Comparison of ENCODE assay signal across 15 cellular contexts in the genomic region with DNA sequence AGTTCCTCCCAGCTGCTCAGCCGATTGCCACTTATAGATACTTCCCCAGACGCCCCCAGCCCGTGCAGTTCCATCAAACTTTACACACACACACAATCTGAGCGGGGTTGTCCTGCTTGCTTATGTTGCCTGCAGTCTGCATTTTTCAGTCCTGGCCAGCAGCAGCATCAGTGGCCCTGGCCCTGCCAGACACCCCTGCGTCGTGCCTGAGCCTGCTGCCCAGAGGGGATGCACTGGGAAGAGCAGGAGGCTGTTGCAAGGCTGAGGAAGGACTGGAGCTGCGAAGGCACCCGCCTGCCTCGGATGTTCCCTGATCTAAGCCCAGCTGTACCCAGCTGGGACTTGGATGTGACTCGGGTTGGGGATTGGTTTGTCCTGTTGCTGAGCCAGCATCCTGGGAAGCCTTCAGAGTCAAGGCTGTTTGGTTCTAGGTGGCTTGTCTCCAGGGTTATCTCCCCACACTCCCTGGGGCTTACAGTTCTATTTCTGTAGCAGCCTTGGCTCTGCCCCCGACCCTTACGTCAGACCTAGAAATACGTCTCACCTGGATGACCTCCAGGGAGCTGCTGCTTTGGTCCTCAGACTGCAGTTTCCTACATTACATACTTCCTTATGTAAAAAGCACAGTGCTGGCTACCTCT. TPM values are rescaled to one million over a fixed set of nuclear protein-coding genes. Genes with fewer than 3 reads are reported as not detected.
DNase-seq lines count a peak whose midpoint lies in the region; ATAC-seq and TF ChIP-seq lines count a peak whose summit lies in the region.
"Had no signal": no experiment of that assay in that cellular context is flagged by ENCODE, and none has a peak within 500 bp of the region (broad histone marks: within the 10 kb centered on the region; RNA-seq: fewer than 3 reads in every experiment).

No MANE protein-coding gene starts in this region.

- no peak for TF ChIP-seq CTCF in CD4-positive, alpha-beta T cell (IDR thresholded peaks at IDR 0.05)
- TF ChIP-seq CTCF in SK-N-SH (IDR thresholded peaks at IDR 0.05) (no peak), progenitor cell of endocrine pancreas (IDR thresholded peaks at IDR 0.05; ENCODE audit: unreplicated experiment) (no peak)

- POLR2A ChIA-PET in CD4-positive, alpha-beta T cell (lab: Charles Lee) = interaction anchor here (1.0 to 1.5 kb wide), 4 partner anchors 10 to 40 kb away, joined by 3 to 5 read pairs (median 4); no protein-coding TSS in a partner anchor
- POLR2A ChIA-PET in SK-N-SH (lab: Yijun Ruan, JAX) = no interaction called here

- no peaks in the 10 kb centered on the region for H3K36me3 ChIP-seq in SK-N-SH (replicated peaks in 1 of 2; ENCODE audit: control insufficient read depth in 1 of 2, insufficient read depth in 2 of 2, low read length in 1 of 2)
- H3K36me3 ChIP-seq: vagina had no signal

- peaks cover 82% of the 10 kb centered on the region for H3K4me1 Mint-ChIP-seq in CD4-positive, alpha-beta T cell (ENCODE audit: low read depth)
- H3K4me1 Mint-ChIP-seq in progenitor cell of endocrine pancreas (ENCODE audit: low read depth) = peaks cover 3% of the 10 kb centered on the region

- no peaks in the 10 kb centered on the region for H3K79me2 ChIP-seq in SK-N-SH (ENCODE audit: insufficient read depth)
- H3K79me2 ChIP-seq: hepatocyte had no signal

- ATAC-seq in CD4-positive, alpha-beta T cell (ENCODE audit: poor library complexity) = no peak
- ATAC-seq in HG03139 (IDR thresholded peaks at IDR 0.05; ENCODE audit: unreplicated experiment) = no peak
- ATAC-seq in GM18861 (IDR thresholded peaks at IDR 0.05; ENCODE audit: unreplicated experiment) = no peak
- ATAC-seq: natural killer cell treated with Interleukin-12 subunit alpha and Interleukin-12 subunit beta and Interleukin-15 and Interleukin-18, amount 100 ng/mL, for 72 hours had no signal

- peak overlapping the region; percentile 57 for H3K27ac Mint-ChIP-seq in CD4-positive, alpha-beta T cell
- peak overlapping the region; percentile 88 for H3K27ac Mint-ChIP-seq in progenitor cell of endocrine pancreas
- H3K27ac Mint-ChIP-seq: natural killer cell treated with Interleukin-12 subunit alpha and Interleukin-12 subunit beta and Interleukin-15 and Interleukin-18, amount 100 ng/mL, for 72 hours had no signal

- H3K4me3 ChIP-seq in SK-N-SH (ENCODE audit: low read depth in 2 of 2, low read length in 1 of 2) = no peak overlapping the region
- H3K4me3 ChIP-seq: hepatocyte, vagina had no signal

- no peaks in the 10 kb centered on the region for H3K27me3 ChIP-seq in CD4-positive, alpha-beta T cell (ENCODE audit: control insufficient read depth, insufficient read depth, low read length)
- peaks cover 6% of the 10 kb centered on the region; the same call in 1 of the 2 replicates for H3K27me3 ChIP-seq in SK-N-SH (ENCODE audit: insufficient read depth)
- H3K27me3 ChIP-seq: hepatocyte, vagina had no signal

- WGBS in SK-N-SH (ENCODE audit: low lambda C conversion rate) = 62% methylated on average over 11 of the region's 13 CpGs

- no peak overlapping the region for H3K4me3 Mint-ChIP-seq in CD4-positive, alpha-beta T cell
- no peak overlapping the region for H3K4me3 Mint-ChIP-seq in progenitor cell of endocrine pancreas (ENCODE audit: low read depth)
- H3K4me3 Mint-ChIP-seq: CD14-positive monocyte; natural killer cell treated with Interleukin-12 subunit alpha and Interleukin-12 subunit beta and Interleukin-15 and Interleukin-18, amount 100 ng/mL, for 72 hours had no signal

- H3K9me3 ChIP-seq in CD4-positive, alpha-beta T cell (ENCODE audit: control insufficient read depth, low read length) = no peaks in the 10 kb centered on the region
- no peaks in the 10 kb centered on the region for H3K9me3 ChIP-seq in SK-N-SH
- H3K9me3 ChIP-seq: vagina had no signal

- intact Hi-C loops in CD4-positive, alpha-beta T cell (cut with DNase I, micrococcal nuclease) = loop anchor here in 1 of 2 experiments (5.0 kb wide), 1 partner anchor 37 kb away; no protein-coding TSS in a partner anchor
- intact Hi-C loops in cardiac septum (cut with DNase I) = loop anchor here (5.0 kb wide), 1 partner anchor 42 kb away; a partner anchor contains a TSS

- no peak overlapping the region for H3K9ac ChIP-seq in SK-N-SH

- H4K20me1 ChIP-seq in SK-N-SH (ENCODE audit: insufficient read depth) = no peaks in the 10 kb centered on the region

- H3K4me2 ChIP-seq in SK-N-SH = no peak overlapping the region
- H3K4me2 ChIP-seq: hepatocyte had no signal

- H3K9me2 ChIP-seq in SK-N-SH = no peaks in the 10 kb centered on the region

- CTCF ChIA-PET in CD4-positive, alpha-beta T cell (lab: Charles Lee) = interaction anchor here (2.3 kb wide), 1 partner anchor 40 kb away, joined by 6 read pairs; no protein-coding TSS in a partner anchor
- CTCF ChIA-PET in SK-N-SH (lab: Yijun Ruan, JAX) = interaction anchor here (0.6 to 2.1 kb wide), 8 partner anchors 14 to 218 kb away, joined by 3 to 8 read pairs (median 4); no protein-coding TSS in a partner anchor

- peaks cover 0 to 23% of the 10 kb centered on the region in 2 experiments; a peak in 2 of 4 replicates for H3K4me1 ChIP-seq in SK-N-SH (ENCODE audit: control insufficient read depth in 1 of 2, insufficient read depth in 2 of 2, low read depth in 1 of 2, low read length in 1 of 2)

- no peaks in the 10 kb centered on the region for H3F3A ChIP-seq in SK-N-SH (replicated peaks; ENCODE audit: insufficient read depth)

- H3K27me3 Mint-ChIP-seq in CD4-positive, alpha-beta T cell = no peaks in the 10 kb centered on the region
- H3K27me3 Mint-ChIP-seq in progenitor cell of endocrine pancreas = no peaks in the 10 kb centered on the region
- H3K27me3 Mint-ChIP-seq: natural killer cell treated with Interleukin-12 subunit alpha and Interleukin-12 subunit beta and Interleukin-15 and Interleukin-18, amount 100 ng/mL, for 72 hours had no signal

- no peak overlapping the region for H2AFZ ChIP-seq in SK-N-SH (ENCODE audit: low read depth)
- H2AFZ ChIP-seq: hepatocyte had no signal

- DNase-seq in CD4-positive, alpha-beta T cell = no peak
- peak; percentile 80 for DNase-seq in SK-N-SH
- DNase-seq in cardiac septum (ENCODE audit: low spot score) = peak; percentile 81
- DNase-seq in progenitor cell of endocrine pancreas (ENCODE audit: low spot score, unreplicated experiment) = no peak
- DNase-seq in NCI-H2107 treated with DMSO at 0.1 percent for 48 hours (lab: John Stamatoyannopoulos, UW; ENCODE audit: unreplicated experiment) = no peak
- no peak for DNase-seq in DMS53 (lab: John Stamatoyannopoulos, UW)
- DNase-seq: activated effector memory CD4-positive, alpha-beta T cell treated with Interleukin-2 at 50 U/mL for 16 hours; NCI-H1417 treated with DMSO at 0.1 percent for 48 hours; OCI-M1 had no signal

- peak; percentile 12; the same call in 1 of the 2 replicates for TF ChIP-seq RAD21 in SK-N-SH (IDR thresholded peaks at IDR 0.05; ENCODE audit: low read length)

- TF ChIP-seq EP300 in SK-N-SH (IDR thresholded peaks at IDR 0.05; ENCODE audit: borderline replicate concordance in 1 of 2, low read depth in 1 of 2, low read length in 1 of 2) = peak in 1 of 2 experiments; percentile 35; a peak in 2 of 4 replicates

- H3K27ac ChIP-seq in CD4-positive, alpha-beta T cell (ENCODE audit: low read depth, low read length) = no peak overlapping the region
- H3K27ac ChIP-seq in SK-N-SH (ENCODE audit: low read depth in 2 of 2, low read length in 1 of 2) = peak overlapping the region in 1 of 2 experiments; percentile 71; a peak in 2 of 4 replicates
- H3K27ac ChIP-seq: hepatocyte, vagina had no signal

- H3K9me3 Mint-ChIP-seq in CD4-positive, alpha-beta T cell = no peaks in the 10 kb centered on the region
- no peaks in the 10 kb centered on the region for H3K9me3 Mint-ChIP-seq in progenitor cell of endocrine pancreas (ENCODE audit: low read depth)
- H3K9me3 Mint-ChIP-seq: natural killer cell treated with Interleukin-12 subunit alpha and Interleukin-12 subunit beta and Interleukin-15 and Interleukin-18, amount 100 ng/mL, for 72 hours had no signal

- H3K36me3 Mint-ChIP-seq in CD4-positive, alpha-beta T cell (ENCODE audit: low read depth) = peaks cover 68% of the 10 kb centered on the region
- H3K36me3 Mint-ChIP-seq in progenitor cell of endocrine pancreas (ENCODE audit: insufficient read depth) = no peaks in the 10 kb centered on the region
- H3K36me3 Mint-ChIP-seq: natural killer cell treated with Interleukin-12 subunit alpha and Interleukin-12 subunit beta and Interleukin-15 and Interleukin-18, amount 100 ng/mL, for 72 hours had no signal

TF ChIP-seq in SK-N-SH, 30 proteins besides CTCF, POLR2A, EP300 and RAD21 (continues in another document):
- TF ChIP-seq YY1 (IDR thresholded peaks at IDR 0.05; ENCODE audit: low read depth) (no peak), RFX5 (IDR thresholded peaks at IDR 0.05; ENCODE audit: low read length) (no peak), GABPA (IDR thresholded peaks at IDR 0.05; ENCODE audit: low read depth) (no peak), FOSL2 (IDR thresholded peaks at IDR 0.05; ENCODE audit: borderline replicate concordance, low read depth) (no peak), JUND (IDR thresholded peaks at IDR 0.05) (no peak), FOXM1 (IDR thresholded peaks at IDR 0.05; ENCODE audit: low read depth) (no peak)
- TF ChIP-seq, protein P1, sequence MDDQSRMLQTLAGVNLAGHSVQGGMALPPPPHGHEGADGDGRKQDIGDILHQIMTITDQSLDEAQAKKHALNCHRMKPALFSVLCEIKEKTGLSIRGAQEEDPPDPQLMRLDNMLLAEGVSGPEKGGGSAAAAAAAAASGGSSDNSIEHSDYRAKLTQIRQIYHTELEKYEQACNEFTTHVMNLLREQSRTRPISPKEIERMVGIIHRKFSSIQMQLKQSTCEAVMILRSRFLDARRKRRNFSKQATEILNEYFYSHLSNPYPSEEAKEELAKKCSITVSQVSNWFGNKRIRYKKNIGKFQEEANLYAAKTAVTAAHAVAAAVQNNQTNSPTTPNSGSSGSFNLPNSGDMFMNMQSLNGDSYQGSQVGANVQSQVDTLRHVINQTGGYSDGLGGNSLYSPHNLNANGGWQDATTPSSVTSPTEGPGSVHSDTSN (IDR thresholded peaks at IDR 0.05) = no peak
- TF ChIP-seq, protein P2, sequence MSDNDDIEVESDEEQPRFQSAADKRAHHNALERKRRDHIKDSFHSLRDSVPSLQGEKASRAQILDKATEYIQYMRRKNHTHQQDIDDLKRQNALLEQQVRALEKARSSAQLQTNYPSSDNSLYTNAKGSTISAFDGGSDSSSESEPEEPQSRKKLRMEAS (IDR thresholded peaks at IDR 0.05; ENCODE audit: low read depth) = no peak

RNA-seq across cellular contexts. Expression of a gene that starts 42.3 kb away (rescaled TPM):
- 10 to 100 TPM; 44.4 to 46.9 TPM for total RNA-seq in CD4-positive, alpha-beta T cell
- 0.20 and 0.26 TPM in 2 replicates for polyA plus RNA-seq in SK-N-SH (2012; rRNA removed)
- 0.21 and 0.32 TPM in 2 replicates for polyA plus RNA-seq in SK-N-SH (2012; cell fraction: cytosol; rRNA removed)
- polyA plus RNA-seq in SK-N-SH (2012; cell fraction: nucleus; rRNA removed) = 0.25 and 0.27 TPM in 2 replicates
- total RNA-seq in cardiac septum (16.7 TPM), progenitor cell of endocrine pancreas (4.8 and 5.1 TPM in 2 replicates)

Comparison
In these comparisons a context has a peak if more than half of its experiments do, and no peak if none do; other contexts are left out.
1. DNase-seq: peak in SK-N-SH (single experiment) and cardiac septum (single experiment); none in CD4-positive, alpha-beta T cell (0 of 10), progenitor cell of endocrine pancreas (single experiment), NCI-H2107 treated with DMSO at 0.1 percent for 48 hours (single experiment) and DMS53 (single experiment).